In the genomic region with DNA sequence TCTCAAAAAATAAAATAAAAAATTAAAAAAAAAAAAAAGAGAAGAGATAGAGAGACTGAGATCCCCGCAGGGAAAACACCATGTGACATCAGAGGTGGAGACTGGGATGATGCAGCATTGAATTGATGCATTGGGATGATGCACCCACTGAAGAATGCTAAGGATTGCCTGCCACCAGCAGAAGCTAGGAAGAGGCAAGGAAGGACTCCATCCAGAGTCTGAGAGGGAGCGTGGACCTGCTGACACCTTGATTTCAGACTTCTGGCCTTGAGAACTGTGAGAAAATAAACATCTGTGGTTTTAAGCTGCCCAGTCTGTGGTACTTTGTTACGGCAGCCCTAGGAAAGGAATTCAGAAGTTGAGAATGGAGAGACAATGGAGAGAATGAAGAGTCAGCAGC, we compare ENCODE assay signal across 20 cellular contexts.
A peak's percentile ranks its signal among the peaks of the same experiment; 100 is the strongest.
DNase-seq lines count a peak whose midpoint lies in the region; ATAC-seq and TF ChIP-seq lines count a peak whose summit lies in the region.
"Had no signal": no experiment of that assay in that cellular context is flagged by ENCODE, and none has a peak within 500 bp of the region (broad histone marks: within the 10 kb centered on the region; RNA-seq: fewer than 3 reads in every experiment).

No MANE protein-coding gene starts in this region.

- H3K9me3 ChIP-seq in AG04450 (ENCODE audit: control insufficient read depth, insufficient read depth, low read length): no peaks in the 10 kb centered on the region
- no peaks in the 10 kb centered on the region for H3K9me3 ChIP-seq in BE2C

- DNase-seq in AG04450 (ENCODE audit: low read depth, low spot score) (peak; percentile 8), HFFc6 (peak; percentile 30), astrocyte of the hippocampus (ENCODE audit: low read depth, low spot score) (peak; percentile 80), islet precursor cell (peak; percentile 69), BE2C (no peak), natural killer cell (no peak)
- DNase-seq in activated CD4-positive, alpha-beta T cell treated with anti-CD3 and anti-CD28 coated beads for 1 hour: no peak
- DNase-seq: activated naive CD8-positive, alpha-beta T cell treated with anti-CD3 and anti-CD28 coated beads, Interleukin-2, amount 10 ng/mL, durations not matched to agents 7 days and 5 days; CD4-positive, CD25-positive, alpha-beta regulatory T cell; effector CD8-positive, alpha-beta T cell; KBM-7; NCI-H1092; NCI-H526 treated with DMSO at 0.1 percent for 48 hours; stimulated activated CD4-positive, alpha-beta T cell treated with anti-CD3 and anti-CD28 coated beads, Interleukin-4, amount 100 ng/mL, for 24 hours; T-helper 17 cell had no signal

- H3K27me3 Mint-ChIP-seq in HFFc6 (ENCODE audit: insufficient read depth) (no peaks in the 10 kb centered on the region), natural killer cell (ENCODE audit: low read depth in 2 of 2) (peaks cover 0 to 3% of the 10 kb centered on the region in 2 donors)
- H3K27me3 Mint-ChIP-seq: activated naive CD8-positive, alpha-beta T cell treated with anti-CD3 and anti-CD28 coated beads, Interleukin-2, amount 10 ng/mL, durations not matched to agents 7 days and 5 days; CD4-positive, CD25-positive, alpha-beta regulatory T cell; central memory CD8-positive, alpha-beta T cell had no signal

- POLR2A ChIA-PET in AG04450 (lab: Yijun Ruan, JAX): no interaction called here

- no peaks in the 10 kb centered on the region for H3K9me3 Mint-ChIP-seq in HFFc6
- H3K9me3 Mint-ChIP-seq in natural killer cell: no peaks in the 10 kb centered on the region
- H3K9me3 Mint-ChIP-seq: activated naive CD8-positive, alpha-beta T cell treated with anti-CD3 and anti-CD28 coated beads, Interleukin-2, amount 10 ng/mL, durations not matched to agents 7 days and 5 days; activated T-helper 1 cell treated with anti-CD3 and anti-CD28 coated beads, Interleukin-12 subunit alpha, Interleukin-12 subunit beta, Interleukin-2, Interleukin-4 antibody, amounts not matched to agents 30 ng/mL and 10 ng/mL and 1 ng/mL, durations not matched to agents 14 hours and 24 hours and 36 hours; CD4-positive, CD25-positive, alpha-beta regulatory T cell; central memory CD8-positive, alpha-beta T cell had no signal

- no peaks in the 10 kb centered on the region for H3K4me1 Mint-ChIP-seq in HFFc6 (ENCODE audit: low read depth)
- no peaks in the 10 kb centered on the region for H3K4me1 Mint-ChIP-seq in natural killer cell
- H3K4me1 Mint-ChIP-seq: activated naive CD8-positive, alpha-beta T cell treated with anti-CD3 and anti-CD28 coated beads, Interleukin-2, amount 10 ng/mL, durations not matched to agents 7 days and 5 days; CD4-positive, CD25-positive, alpha-beta regulatory T cell; central memory CD8-positive, alpha-beta T cell; T-helper 17 cell had no signal

- H3K4me3 ChIP-seq in AG04450 (ENCODE audit: low read depth, low read length): no peak overlapping the region
- H3K4me3 ChIP-seq in BE2C (ENCODE audit: low read depth, low read length): no peak overlapping the region
- H3K4me3 ChIP-seq: lung had no signal

- H3K36me3 Mint-ChIP-seq in HFFc6 (ENCODE audit: low read depth): no peaks in the 10 kb centered on the region
- no peaks in the 10 kb centered on the region for H3K36me3 Mint-ChIP-seq in natural killer cell
- H3K36me3 Mint-ChIP-seq: activated naive CD8-positive, alpha-beta T cell treated with anti-CD3 and anti-CD28 coated beads, Interleukin-2, amount 10 ng/mL, durations not matched to agents 7 days and 5 days; CD4-positive, CD25-positive, alpha-beta regulatory T cell had no signal

- H3K36me3 ChIP-seq in BE2C: no peaks in the 10 kb centered on the region

- H3K4me3 Mint-ChIP-seq in HFFc6: no peak overlapping the region
- no peak overlapping the region for H3K4me3 Mint-ChIP-seq in natural killer cell
- H3K4me3 Mint-ChIP-seq: activated naive CD8-positive, alpha-beta T cell treated with anti-CD3 and anti-CD28 coated beads, Interleukin-2, amount 10 ng/mL, durations not matched to agents 7 days and 5 days; activated T-helper 1 cell treated with anti-CD3 and anti-CD28 coated beads, Interleukin-12 subunit alpha, Interleukin-12 subunit beta, Interleukin-2, Interleukin-4 antibody, amounts not matched to agents 30 ng/mL and 10 ng/mL and 1 ng/mL, durations not matched to agents 14 hours and 24 hours and 36 hours; CD4-positive, CD25-positive, alpha-beta regulatory T cell; central memory CD8-positive, alpha-beta T cell; T-helper 17 cell had no signal

- CTCF ChIA-PET in AG04450 (lab: Charles Lee): interaction anchor here (4.6 kb wide), 1 partner anchor 346 kb away, joined by 39 read pairs; no protein-coding TSS in a partner anchor

- H3K27ac ChIP-seq in AG04450 (ENCODE audit: low read depth, low read length): no peak overlapping the region
- H3K27ac ChIP-seq: parathyroid adenoma had no signal

- intact Hi-C loops in natural killer cell (cut with micrococcal nuclease): no loop called here

- no peaks in the 10 kb centered on the region for H3K4me1 ChIP-seq in BE2C
- H3K4me1 ChIP-seq: parathyroid adenoma had no signal

- no peaks in the 10 kb centered on the region for H3K27me3 ChIP-seq in AG04450 (ENCODE audit: control insufficient read depth, insufficient read depth, low read length)
- no peaks in the 10 kb centered on the region for H3K27me3 ChIP-seq in BE2C

- no peak for TF ChIP-seq CTCF in AG04450 (IDR thresholded peaks at IDR 0.05; ENCODE audit: low read depth, low read length)
- TF ChIP-seq CTCF in HFFc6 (IDR thresholded peaks at IDR 0.05): no peak
- TF ChIP-seq CTCF in BE2C (IDR thresholded peaks at IDR 0.05; ENCODE audit: low read depth, low read length): no peak
- TF ChIP-seq CTCF in natural killer cell (IDR thresholded peaks at IDR 0.05): no peak

- ATAC-seq in HG03280 (IDR thresholded peaks at IDR 0.05; ENCODE audit: unreplicated experiment): no peak
- no peak for ATAC-seq in natural killer cell
- ATAC-seq: T-helper 17 cell had no signal

- H3K27ac Mint-ChIP-seq in HFFc6: no peak overlapping the region
- no peak overlapping the region for H3K27ac Mint-ChIP-seq in natural killer cell
- H3K27ac Mint-ChIP-seq: activated naive CD8-positive, alpha-beta T cell treated with anti-CD3 and anti-CD28 coated beads, Interleukin-2, amount 10 ng/mL, durations not matched to agents 7 days and 5 days; activated T-helper 1 cell treated with anti-CD3 and anti-CD28 coated beads, Interleukin-12 subunit alpha, Interleukin-12 subunit beta, Interleukin-2, Interleukin-4 antibody, amounts not matched to agents 30 ng/mL and 10 ng/mL and 1 ng/mL, durations not matched to agents 14 hours and 24 hours and 36 hours; CD4-positive, CD25-positive, alpha-beta regulatory T cell; T-helper 17 cell had no signal

Comparison
In these comparisons a context has a peak if more than half of its experiments do, and no peak if none do; other contexts are left out.
1. DNase-seq: peak in AG04450 (single experiment), HFFc6 (single experiment), astrocyte of the hippocampus (single experiment) and islet precursor cell (single experiment); none in activated CD4-positive, alpha-beta T cell treated with anti-CD3 and anti-CD28 coated beads for 1 hour (single experiment), BE2C (single experiment) and natural killer cell (single experiment).